ENCODE assay signal across 32 cellular contexts in genomic region chr2:170665743-170666142, GRCh38. TPM values are rescaled to one million over a fixed set of nuclear protein-coding genes. Genes with fewer than 3 reads are reported as not detected.
"Had no signal": no experiment of that assay in that cellular context is flagged by ENCODE, and none has a peak within 500 bp of the region (broad histone marks: within the 10 kb centered on the region; RNA-seq: fewer than 3 reads in every experiment).

No MANE protein-coding gene starts in this region.

- H3K4me3 ChIP-seq: ascending aorta, cardiac muscle cell had no signal

- H3K9me3 ChIP-seq: ascending aorta had no signal

- DNase-seq: activated CD4-positive, alpha-beta memory T cell treated with anti-CD3 and anti-CD28 coated beads, Interleukin-2, amount 10 ng/mL, durations not matched to agents 7 days and 5 days; activated CD4-positive, alpha-beta T cell treated with anti-CD3 and anti-CD28 coated beads for 1 hour; activated CD4-positive, alpha-beta T cell treated with anti-CD3 and anti-CD28 coated beads for 36 hours; activated CD4-positive, alpha-beta T cell treated with anti-CD3 and anti-CD28 coated beads for 48 hours; activated CD4-positive, alpha-beta T cell treated with anti-CD3 and anti-CD28 coated beads, Interleukin-2, amount 10 ng/mL, durations not matched to agents 7 days and 5 days; activated CD4-positive, alpha-beta T cell treated with anti-CD3 and anti-CD28 coated beads, Interleukin-2, amount 50 U/mL, for 48 hours; activated CD4-positive, CD25-positive, alpha-beta regulatory T cell; activated CD8-positive, alpha-beta memory T cell treated with anti-CD3 and anti-CD28 coated beads for 24 hours; activated CD8-positive, alpha-beta memory T cell treated with anti-CD3 and anti-CD28 coated beads, Interleukin-2, amount 10 ng/mL, durations not matched to agents 7 days and 5 days; activated CD8-positive, alpha-beta memory T cell treated with anti-CD3 and anti-CD28 coated beads, Interleukin-2, amount 50 U/mL, for 48 hours; activated CD8-positive, alpha-beta T cell treated with anti-CD3 and anti-CD28 coated beads, Interleukin-2, amount 10 ng/mL, durations not matched to agents 7 days and 5 days; activated effector memory CD4-positive, alpha-beta T cell treated with Interleukin-2 at 50 U/mL for 16 hours; activated gamma-delta T cell; activated naive CD4-positive, alpha-beta T cell treated with anti-CD3 and anti-CD28 coated beads, Interleukin-2, amount 10 ng/mL, durations not matched to agents 7 days and 5 days; activated naive CD4-positive, alpha-beta T cell treated with Interleukin-2 at 50 U/mL for 16 hours; activated naive CD8-positive, alpha-beta T cell treated with anti-CD3 and anti-CD28 coated beads, Interleukin-2, amount 10 ng/mL, durations not matched to agents 7 days and 5 days; activated naive CD8-positive, alpha-beta T cell treated with anti-CD3 and anti-CD28 coated beads, Interleukin-2, amount 50 U/mL, for 24 hours; activated T-cell treated with anti-CD3 and anti-CD28 coated beads, Interleukin-2, amount 50 U/mL, for 24 hours; activated T-cell treated with anti-CD3 and anti-CD28 coated beads, Interleukin-2, amount 50 U/mL, for 48 hours; amygdala; anterior cingulate cortex; caudate nucleus; cerebellar nuclear complex; T-helper 2 cell; T-helper 9 cell; WERI-Rb-1 had no signal

- H3K27ac ChIP-seq: ascending aorta, cardiac muscle cell, WERI-Rb-1 had no signal

- ATAC-seq: activated CD4-positive, alpha-beta T cell treated with anti-CD3 and anti-CD28 coated beads for 36 hours; activated CD4-positive, CD25-positive, alpha-beta regulatory T cell treated with anti-CD3 and anti-CD28 coated beads, Interleukin-2, amount 50 U/mL, for 24 hours; activated CD8-positive, alpha-beta memory T cell treated with anti-CD3 and anti-CD28 coated beads, Interleukin-2, amount 10 ng/mL, durations not matched to agents 7 days and 5 days; activated CD8-positive, alpha-beta T cell treated with anti-CD3 and anti-CD28 coated beads, Interleukin-2, amount 10 ng/mL, durations not matched to agents 7 days and 5 days; activated naive CD8-positive, alpha-beta T cell treated with anti-CD3 and anti-CD28 coated beads, Interleukin-2, amount 50 U/mL, for 24 hours; WTC11 had no signal

- H3K36me3 ChIP-seq: ascending aorta, cardiac muscle cell, WERI-Rb-1 had no signal

- H3K4me1 ChIP-seq: ascending aorta had no signal

RNA-seq across cellular contexts. Expression of gene SP5, which starts 49.4 kb away (rescaled TPM):
- total RNA-seq: activated CD4-positive, alpha-beta memory T cell treated with anti-CD3 and anti-CD28 coated beads, Interleukin-2, amount 10 ng/mL, durations not matched to agents 7 days and 5 days; activated CD4-positive, alpha-beta T cell treated with anti-CD3 and anti-CD28 coated beads, Interleukin-2, amount 10 ng/mL, durations not matched to agents 7 days and 5 days; activated CD8-positive, alpha-beta memory T cell treated with anti-CD3 and anti-CD28 coated beads, Interleukin-2, amount 10 ng/mL, durations not matched to agents 7 days and 5 days; activated CD8-positive, alpha-beta T cell treated with anti-CD3 and anti-CD28 coated beads, Interleukin-2, amount 10 ng/mL, durations not matched to agents 7 days and 5 days; activated naive CD8-positive, alpha-beta T cell treated with anti-CD3 and anti-CD28 coated beads, Interleukin-2, amount 10 ng/mL, durations not matched to agents 7 days and 5 days; bronchial epithelial cell; chondrocyte had no signal
